In the genomic region with DNA sequence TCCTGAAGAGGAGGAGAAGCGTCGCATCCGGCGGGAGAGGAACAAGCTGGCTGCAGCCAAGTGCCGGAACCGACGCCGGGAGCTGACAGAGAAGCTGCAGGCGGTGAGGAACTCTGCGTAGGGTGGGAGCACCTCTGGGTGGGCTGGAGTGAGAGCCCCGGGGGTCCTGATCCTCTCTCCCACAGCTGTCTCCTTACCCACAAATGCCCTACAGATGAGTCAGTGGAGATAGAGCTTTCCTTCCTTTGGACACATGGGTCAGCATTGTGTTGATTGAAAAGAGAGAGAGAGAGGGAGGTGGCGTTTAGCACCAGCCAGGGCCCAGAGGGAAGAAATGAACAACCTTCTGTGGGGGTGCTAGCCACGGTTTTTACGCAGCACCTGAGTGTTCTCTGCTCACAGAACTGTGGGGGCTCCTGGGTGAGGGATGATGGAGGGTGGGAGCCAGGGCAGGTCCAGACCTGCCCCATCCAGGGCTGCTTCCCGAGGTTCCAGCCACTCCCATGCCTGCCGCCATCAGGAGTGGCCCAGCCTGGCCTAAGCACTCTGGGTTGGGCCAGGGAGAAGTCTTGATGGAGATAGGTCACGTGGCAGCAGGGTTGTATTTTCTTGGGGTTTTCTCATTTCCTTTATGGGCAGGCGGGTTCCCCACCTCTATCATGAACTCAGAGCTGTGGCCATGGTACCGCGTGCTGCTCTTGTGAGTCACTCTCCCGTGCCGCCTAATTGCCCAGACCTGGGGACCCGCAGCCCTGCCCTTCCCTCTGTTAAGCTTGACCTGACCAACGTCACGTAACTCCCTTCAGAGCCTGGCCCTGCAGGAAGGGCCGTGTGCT, we compare ENCODE assay signal across 8 cellular contexts. TPM values are rescaled to one million over a fixed set of nuclear protein-coding genes. Genes with fewer than 3 reads are reported as not detected.
DNase-seq lines count a peak whose midpoint lies in the region; ATAC-seq and TF ChIP-seq lines count a peak whose summit lies in the region.

No MANE protein-coding gene starts in this region.

- no peaks in the 10 kb centered on the region for H3K27me3 ChIP-seq in brain microvascular endothelial cell (replicated peaks)

- H3K27ac Mint-ChIP-seq in osteocyte (ENCODE audit: unreplicated experiment) = peak overlapping the region; percentile 42

- H3K4me3 ChIP-seq in brain microvascular endothelial cell (ENCODE audit: low read depth, low read length) = no peak overlapping the region

- H3K36me3 ChIP-seq in brain microvascular endothelial cell (replicated peaks) = peaks cover 94% of the 10 kb centered on the region

- H3K9me3 Mint-ChIP-seq in osteocyte (ENCODE audit: unreplicated experiment) = no peaks in the 10 kb centered on the region

- H3K4me1 Mint-ChIP-seq in osteocyte (ENCODE audit: unreplicated experiment) = peaks cover 45% of the 10 kb centered on the region

- DNase-seq in CD1c-positive myeloid dendritic cell (ENCODE audit: extremely low spot score) (peak; percentile 90), T-helper 22 cell (ENCODE audit: low read depth) (peak; percentile 73), brain microvascular endothelial cell (peak; percentile 92), osteocyte (ENCODE audit: extremely low spot score, unreplicated experiment) (no peak), NCI-H146 (lab: John Stamatoyannopoulos, UW) (no peak), 8988T (no peak)

- ATAC-seq in HG02623 (IDR thresholded peaks at IDR 0.05; ENCODE audit: unreplicated experiment) (no peak), GM21515 (IDR thresholded peaks at IDR 0.05; ENCODE audit: unreplicated experiment) (no peak)

- no peaks in the 10 kb centered on the region for H3K27me3 Mint-ChIP-seq in osteocyte (ENCODE audit: unreplicated experiment)

- TF ChIP-seq CTCF in brain microvascular endothelial cell (IDR thresholded peaks at IDR 0.05; ENCODE audit: low read depth, low read length, missing control alignments) (no peak), osteocyte (IDR thresholded peaks at IDR 0.05) (no peak)

- H3K4me3 Mint-ChIP-seq in osteocyte (ENCODE audit: unreplicated experiment) = no peak overlapping the region

- in situ Hi-C loops in brain microvascular endothelial cell (cut with HindIII; ENCODE audit: low pct_ligation_motif_present, low sequenced_read_pairs) = loop anchor here (25.0 kb wide), 1 partner anchor 647 kb away; a partner anchor contains a TSS

- peak overlapping the region; percentile 93 for H3K27ac ChIP-seq in brain microvascular endothelial cell

- peaks cover 57% of the 10 kb centered on the region for H3K36me3 Mint-ChIP-seq in osteocyte (ENCODE audit: unreplicated experiment)

RNA-seq across cellular contexts. Expression of a gene that starts 16.3 kb away (rescaled TPM):
- 82.6 and 83.2 TPM in 2 replicates for total RNA-seq in osteocyte

Comparison
In these comparisons a context has a peak if more than half of its experiments do, and no peak if none do; other contexts are left out.
1. DNase-seq: peak in CD1c-positive myeloid dendritic cell (single experiment), T-helper 22 cell (single experiment) and brain microvascular endothelial cell (single experiment); none in osteocyte (single experiment), NCI-H146 (single experiment) and 8988T (single experiment).